In the genomic region with DNA sequence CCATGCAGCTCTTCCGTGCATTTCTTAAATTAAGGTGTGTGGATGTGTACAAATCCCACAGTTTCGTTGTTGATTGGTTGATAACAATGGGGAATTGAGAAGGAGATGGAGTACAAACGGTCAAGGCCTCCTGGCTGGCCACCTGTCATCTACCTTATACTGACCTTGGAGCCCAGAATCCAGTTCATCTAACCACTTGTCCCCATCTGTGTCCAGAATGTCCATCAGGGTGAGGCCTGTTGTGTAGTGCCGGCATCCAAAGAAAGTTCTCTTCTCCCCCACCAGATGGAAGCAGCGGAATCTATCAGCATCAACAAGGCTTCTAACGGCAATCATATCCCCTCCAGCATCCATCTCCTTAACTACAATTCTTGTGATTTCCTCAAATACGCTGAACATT, we compare ENCODE assay signal across 1 cellular context.
TF ChIP-seq lines count a peak whose summit lies in the region.

No MANE protein-coding gene starts in this region.

TF ChIP-seq in WTC11, 78 proteins besides CTCF, POLR2A, EP300 and RAD21 (continued from another document):
- TF ChIP-seq, protein P1, sequence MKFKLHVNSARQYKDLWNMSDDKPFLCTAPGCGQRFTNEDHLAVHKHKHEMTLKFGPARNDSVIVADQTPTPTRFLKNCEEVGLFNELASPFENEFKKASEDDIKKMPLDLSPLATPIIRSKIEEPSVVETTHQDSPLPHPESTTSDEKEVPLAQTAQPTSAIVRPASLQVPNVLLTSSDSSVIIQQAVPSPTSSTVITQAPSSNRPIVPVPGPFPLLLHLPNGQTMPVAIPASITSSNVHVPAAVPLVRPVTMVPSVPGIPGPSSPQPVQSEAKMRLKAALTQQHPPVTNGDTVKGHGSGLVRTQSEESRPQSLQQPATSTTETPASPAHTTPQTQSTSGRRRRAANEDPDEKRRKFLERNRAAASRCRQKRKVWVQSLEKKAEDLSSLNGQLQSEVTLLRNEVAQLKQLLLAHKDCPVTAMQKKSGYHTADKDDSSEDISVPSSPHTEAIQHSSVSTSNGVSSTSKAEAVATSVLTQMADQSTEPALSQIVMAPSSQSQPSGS (CRISPR knock-in tag; IDR thresholded peaks at IDR 0.05; ENCODE audit: borderline replicate concordance, low read depth), result no peak
- TF ChIP-seq FOXP1 (CRISPR knock-in tag; IDR thresholded peaks at IDR 0.05; ENCODE audit: borderline replicate concordance) (no peak), ZNF219 (CRISPR knock-in tag; IDR thresholded peaks at IDR 0.05; ENCODE audit: borderline replicate concordance) (no peak), SMAD4 (CRISPR knock-in tag; IDR thresholded peaks at IDR 0.05) (no peak), GTF2I (CRISPR knock-in tag; conservative IDR thresholded peaks at IDR 0.05) (no peak)
- TF ChIP-seq, protein P2, sequence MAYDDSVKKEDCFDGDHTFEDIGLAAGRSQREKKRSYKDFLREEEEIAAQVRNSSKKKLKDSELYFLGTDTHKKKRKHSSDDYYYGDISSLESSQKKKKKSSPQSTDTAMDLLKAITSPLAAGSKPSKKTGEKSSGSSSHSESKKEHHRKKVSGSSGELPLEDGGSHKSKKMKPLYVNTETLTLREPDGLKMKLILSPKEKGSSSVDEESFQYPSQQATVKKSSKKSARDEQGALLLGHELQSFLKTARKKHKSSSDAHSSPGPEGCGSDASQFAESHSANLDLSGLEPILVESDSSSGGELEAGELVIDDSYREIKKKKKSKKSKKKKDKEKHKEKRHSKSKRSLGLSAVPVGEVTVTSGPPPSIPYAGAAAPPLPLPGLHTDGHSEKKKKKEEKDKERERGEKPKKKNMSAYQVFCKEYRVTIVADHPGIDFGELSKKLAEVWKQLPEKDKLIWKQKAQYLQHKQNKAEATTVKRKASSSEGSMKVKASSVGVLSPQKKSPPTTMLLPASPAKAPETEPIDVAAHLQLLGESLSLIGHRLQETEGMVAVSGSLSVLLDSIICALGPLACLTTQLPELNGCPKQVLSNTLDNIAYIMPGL (CRISPR knock-in tag; IDR thresholded peaks at IDR 0.05), result no peak
- TF ChIP-seq, protein P3, sequence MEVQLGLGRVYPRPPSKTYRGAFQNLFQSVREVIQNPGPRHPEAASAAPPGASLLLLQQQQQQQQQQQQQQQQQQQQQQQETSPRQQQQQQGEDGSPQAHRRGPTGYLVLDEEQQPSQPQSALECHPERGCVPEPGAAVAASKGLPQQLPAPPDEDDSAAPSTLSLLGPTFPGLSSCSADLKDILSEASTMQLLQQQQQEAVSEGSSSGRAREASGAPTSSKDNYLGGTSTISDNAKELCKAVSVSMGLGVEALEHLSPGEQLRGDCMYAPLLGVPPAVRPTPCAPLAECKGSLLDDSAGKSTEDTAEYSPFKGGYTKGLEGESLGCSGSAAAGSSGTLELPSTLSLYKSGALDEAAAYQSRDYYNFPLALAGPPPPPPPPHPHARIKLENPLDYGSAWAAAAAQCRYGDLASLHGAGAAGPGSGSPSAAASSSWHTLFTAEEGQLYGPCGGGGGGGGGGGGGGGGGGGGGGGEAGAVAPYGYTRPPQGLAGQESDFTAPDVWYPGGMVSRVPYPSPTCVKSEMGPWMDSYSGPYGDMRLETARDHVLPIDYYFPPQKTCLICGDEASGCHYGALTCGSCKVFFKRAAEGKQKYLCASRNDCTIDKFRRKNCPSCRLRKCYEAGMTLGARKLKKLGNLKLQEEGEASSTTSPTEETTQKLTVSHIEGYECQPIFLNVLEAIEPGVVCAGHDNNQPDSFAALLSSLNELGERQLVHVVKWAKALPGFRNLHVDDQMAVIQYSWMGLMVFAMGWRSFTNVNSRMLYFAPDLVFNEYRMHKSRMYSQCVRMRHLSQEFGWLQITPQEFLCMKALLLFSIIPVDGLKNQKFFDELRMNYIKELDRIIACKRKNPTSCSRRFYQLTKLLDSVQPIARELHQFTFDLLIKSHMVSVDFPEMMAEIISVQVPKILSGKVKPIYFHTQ (CRISPR knock-in tag; IDR thresholded peaks at IDR 0.05), result no peak
